In the genomic region with DNA sequence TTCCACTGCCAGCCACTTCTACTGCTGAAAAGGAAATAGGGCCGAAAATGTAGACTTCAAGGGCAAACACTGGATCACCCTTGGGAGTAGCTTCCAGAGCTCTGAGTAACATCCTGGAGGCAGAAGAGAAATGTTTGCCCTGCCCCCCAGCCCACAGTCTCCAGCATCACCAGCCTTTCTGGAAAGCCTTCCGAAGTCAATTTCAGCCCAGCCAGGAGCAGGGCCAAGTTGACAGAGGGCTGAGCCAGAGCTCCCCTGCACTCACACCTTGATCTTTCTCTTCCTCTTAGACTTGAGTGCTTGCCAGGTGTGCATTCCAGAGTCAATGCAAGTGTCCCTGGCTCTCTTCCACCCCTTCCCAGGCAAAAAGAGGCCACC, we compare ENCODE assay signal across 8 cellular contexts. TPM values are rescaled to one million over a fixed set of nuclear protein-coding genes. Genes with fewer than 3 reads are reported as not detected.
DNase-seq lines count a peak whose midpoint lies in the region; ATAC-seq and TF ChIP-seq lines count a peak whose summit lies in the region.

No MANE protein-coding gene starts in this region.

- DNase-seq in GM04503 (ENCODE audit: low read depth), result peak; percentile 71
- DNase-seq in SW480 (ENCODE audit: low spot score), result peak; percentile 68
- DNase-seq in glomerular endothelial cell (ENCODE audit: extremely low read depth, low read depth, low spot score), result peak; percentile 22
- no peak for DNase-seq in sciatic nerve (ENCODE audit: low spot score)
- DNase-seq in ecto neural progenitor cell (ENCODE audit: low spot score), result no peak
- no peak for DNase-seq in WERI-Rb-1
- no peak for DNase-seq in activated effector memory CD4-positive, alpha-beta T cell treated with anti-CD3 and anti-CD28 coated beads, Interleukin-2, amount 50 U/mL, for 16 hours

- peaks cover 3% of the 10 kb centered on the region for H3K27me3 ChIP-seq in WERI-Rb-1 (ENCODE audit: insufficient read depth, low read depth, severe bottlenecking)

- intact Hi-C loops in sciatic nerve (cut with DNase I), result no loop called here

- ATAC-seq in sciatic nerve, result peak; percentile 76
- no peak for ATAC-seq in GM21619 (IDR thresholded peaks at IDR 0.05; ENCODE audit: unreplicated experiment)

- TF ChIP-seq CTCF in WERI-Rb-1 (IDR thresholded peaks at IDR 0.05; ENCODE audit: low read depth, low read length), result no peak

- H3K4me3 ChIP-seq in WERI-Rb-1 (ENCODE audit: low read depth, low read length), result no peak overlapping the region

- no peaks in the 10 kb centered on the region for H3K9me3 ChIP-seq in WERI-Rb-1 (ENCODE audit: severe bottlenecking)

- H3K36me3 ChIP-seq in WERI-Rb-1, result no peaks in the 10 kb centered on the region

- H3K27ac ChIP-seq in WERI-Rb-1, result no peak overlapping the region

RNA-seq across cellular contexts. Expression of a gene that starts 35.2 kb away (rescaled TPM):
- 282 and 348 TPM in 2 replicates for total RNA-seq in glomerular endothelial cell
- total RNA-seq in sciatic nerve, result 73.2 TPM

Comparison
In these comparisons a context has a peak if more than half of its experiments do, and no peak if none do; other contexts are left out.
1. DNase-seq: peak in GM04503 (single experiment), SW480 (single experiment) and glomerular endothelial cell (single experiment); none in sciatic nerve (single experiment), ecto neural progenitor cell (single experiment), WERI-Rb-1 (single experiment) and activated effector memory CD4-positive, alpha-beta T cell treated with anti-CD3 and anti-CD28 coated beads, Interleukin-2, amount 50 U/mL, for 16 hours (single experiment).